In genomic region chr4:22661443-22661842, GRCh38 we compare ENCODE assay signal across 22 cellular contexts. TPM values are rescaled to one million over a fixed set of nuclear protein-coding genes. Genes with fewer than 3 reads are reported as not detected.
DNase-seq lines count a peak whose midpoint lies in the region; FAIRE-seq and TF ChIP-seq lines count a peak whose summit lies in the region.
"Had no signal": no experiment of that assay in that cellular context is flagged by ENCODE, and none has a peak within 500 bp of the region (broad histone marks: within the 10 kb centered on the region; RNA-seq: fewer than 3 reads in every experiment).

No MANE protein-coding gene starts in this region.

- H3K4me2 ChIP-seq in keratinocyte (ENCODE audit: control insufficient read depth, extremely low read depth, insufficient read depth, low read depth, low read length) = peak overlapping the region; percentile 58

- H3K27me3 ChIP-seq in keratinocyte (ENCODE audit: control insufficient read depth, extremely low read depth, insufficient read depth, low read length) = no peaks in the 10 kb centered on the region
- H3K27me3 ChIP-seq in ascending aorta = no peaks in the 10 kb centered on the region
- H3K27me3 ChIP-seq in uterus = no peaks in the 10 kb centered on the region

- no peaks in the 10 kb centered on the region for H3K79me2 ChIP-seq in keratinocyte (ENCODE audit: control insufficient read depth, insufficient read depth, low read length)

- dilution Hi-C loops in keratinocyte (cut with MboI; ENCODE audit: extremely low pct_ligation_motif_present, low sequenced_read_pairs) = no loop called here

- H3K4me3 Mint-ChIP-seq in HFFc6 = no peak overlapping the region

- peaks cover 5% of the 10 kb centered on the region; the same call in 1 of the 2 replicates for H3K4me1 Mint-ChIP-seq in HFFc6 (ENCODE audit: low read depth)

- intact Hi-C loops in ascending aorta (cut with DNase I) = no loop called here
- intact Hi-C loops in uterus (cut with DNase I; ENCODE audit: low total_unique reads) = no loop called here

- no peaks in the 10 kb centered on the region for H3K9me1 ChIP-seq in keratinocyte (ENCODE audit: control insufficient read depth, extremely low read depth, insufficient read depth, low read length)

- H3K9me3 ChIP-seq in keratinocyte (ENCODE audit: control insufficient read depth, low read depth, low read length) (no peaks in the 10 kb centered on the region), ascending aorta (no peaks in the 10 kb centered on the region), uterus (no peaks in the 10 kb centered on the region)

- H3K4me3 ChIP-seq in epithelial cell of esophagus (ENCODE audit: low read length) = no peak overlapping the region
- peak overlapping the region in 1 of 3 experiments; percentile 16 for H3K4me3 ChIP-seq in keratinocyte (ENCODE audit: control insufficient read depth in 2 of 3, extremely low read depth in 1 of 3, insufficient read depth in 2 of 3, low read depth in 1 of 3, low read length in 3 of 3)
- H3K4me3 ChIP-seq in ascending aorta = no peak overlapping the region
- H3K4me3 ChIP-seq in uterus = no peak overlapping the region
- H3K4me3 ChIP-seq: GM12878, SK-N-MC had no signal

- no peaks in the 10 kb centered on the region for H3K9me3 Mint-ChIP-seq in HFFc6

- H3K4me1 ChIP-seq in keratinocyte (ENCODE audit: control insufficient read depth, extremely low read depth, insufficient read depth, low read length) = peaks cover 14% of the 10 kb centered on the region
- no peaks in the 10 kb centered on the region for H3K4me1 ChIP-seq in ascending aorta
- H3K4me1 ChIP-seq in uterus = no peaks in the 10 kb centered on the region

- no peaks in the 10 kb centered on the region for H3K36me3 ChIP-seq in keratinocyte (ENCODE audit: control insufficient read depth in 2 of 2, extremely low read depth in 1 of 2, insufficient read depth in 2 of 2, low read length in 2 of 2)
- H3K36me3 ChIP-seq in ascending aorta = no peaks in the 10 kb centered on the region
- no peaks in the 10 kb centered on the region for H3K36me3 ChIP-seq in uterus

- no peak overlapping the region for H3K9ac ChIP-seq in keratinocyte (ENCODE audit: control insufficient read depth, extremely low read depth, insufficient read depth, low read length)

- peak; percentile 67 for FAIRE-seq in keratinocyte (lab: Jason Lieb, UNC)
- FAIRE-seq: A204.1, GM12878, H1 had no signal

- H3K36me3 Mint-ChIP-seq in HFFc6 (ENCODE audit: low read depth) = no peaks in the 10 kb centered on the region

- no peaks in the 10 kb centered on the region for H4K20me1 ChIP-seq in keratinocyte (ENCODE audit: control insufficient read depth, extremely low read depth, insufficient read depth, low read length)

- H3K27me3 Mint-ChIP-seq in HFFc6 (ENCODE audit: insufficient read depth) = no peaks in the 10 kb centered on the region; the same call in none of the 2 replicates

- no peak for TF ChIP-seq CTCF in HFFc6 (IDR thresholded peaks at IDR 0.05)
- no peak for TF ChIP-seq CTCF in epithelial cell of esophagus (IDR thresholded peaks at IDR 0.05; ENCODE audit: insufficient read depth, low read depth, low read length, missing control alignments)
- no peak for TF ChIP-seq CTCF in keratinocyte (optimal IDR thresholded peaks at IDR 0.05 in 1 of 3, IDR thresholded peaks at IDR 0.05 in 1 of 3, conservative IDR thresholded peaks at IDR 0.05 in 1 of 3; ENCODE audit: extremely low read depth in 1 of 3, insufficient read depth in 2 of 3, low read length in 3 of 3)
- TF ChIP-seq CTCF in ascending aorta (IDR thresholded peaks at IDR 0.05) = no peak
- TF ChIP-seq CTCF in uterus (IDR thresholded peaks at IDR 0.05) = no peak

- DNase-seq in AG20443 (ENCODE audit: low spot score) (peak; percentile 67), HFFc6 (peak; percentile 8), epithelial cell of esophagus (ENCODE audit: low read depth) (peak; percentile 36), keratinocyte (ENCODE audit: low read depth, low spot score) (no peak), CD1c-positive myeloid dendritic cell (ENCODE audit: extremely low spot score) (no peak), ascending aorta (ENCODE audit: low spot score in 2 of 2) (no peak), uterus (no peak), dedifferentiated amniotic fluid mesenchymal stem cell (ENCODE audit: extremely low spot score) (no peak)
- DNase-seq: DND-41, GDM1, KBM-7, NCI-H1105 treated with DMSO at 0.1 percent for 48 hours, NCI-H1694 treated with DMSO at 0.1 percent for 48 hours, NCI-H510A, NCI-H748 treated with DMSO at 0.1 percent for 48 hours, Right ventricle myocardium superior had no signal

- TF ChIP-seq POLR2A in uterus (IDR thresholded peaks at IDR 0.05) = no peak

- peak overlapping the region; percentile 81 for H2AFZ ChIP-seq in keratinocyte (ENCODE audit: control insufficient read depth, low read length)

- H3K27ac ChIP-seq in keratinocyte (ENCODE audit: control insufficient read depth, insufficient read depth, low read length) = no peak overlapping the region
- H3K27ac ChIP-seq in ascending aorta = no peak overlapping the region
- no peak overlapping the region for H3K27ac ChIP-seq in uterus
- H3K27ac ChIP-seq: C4-2B, SK-N-MC had no signal

- no peak overlapping the region for H3K27ac Mint-ChIP-seq in HFFc6

RNA-seq across cellular contexts. Expression of gene GBA3, which starts 31.3 kb away (rescaled TPM):
- not detected for total RNA-seq in HFFc6 (2021; fragmentation: NEBNext Ultra II Directional; extraction: Animal tissue kit (Norgen Biotek cat#: 25700))
- not detected in 3 replicates for polyA plus RNA-seq in keratinocyte
- polyA plus RNA-seq in keratinocyte (2011; ENCODE audit: low read depth) = not detected
- 0.04 TPM in 1 of 2 replicates, not detected in the other for polyA plus RNA-seq in keratinocyte (2011; cell fraction: cytosol; rRNA removed)
- 0.05 TPM in 1 of 2 replicates, not detected in the other for polyA plus RNA-seq in keratinocyte (2011; cell fraction: nucleus; rRNA removed)
- polyA plus RNA-seq in keratinocyte (2012; ENCODE audit: low replicate concordance) = not detected in 2 replicates
- not detected in 3 replicates for polyA minus RNA-seq in keratinocyte
- polyA minus RNA-seq in keratinocyte (2011; cell fraction: cytosol; rRNA and poly(A)+ RNA removed) = not detected
- not detected in 2 replicates for polyA minus RNA-seq in keratinocyte (2011; cell fraction: nucleus; rRNA and poly(A)+ RNA removed)
- total RNA-seq in ascending aorta = not detected
- 1 to 10 TPM in 1 of 4 donors, not detected in 3; 2.4 TPM for total RNA-seq in uterus
- total RNA-seq: H1, OCI-LY7, Right ventricle myocardium superior had no signal
- polyA plus RNA-seq: H1 had no signal

Comparison
In these comparisons a context has a peak if more than half of its experiments do, and no peak if none do; other contexts are left out.
1. DNase-seq: peak in AG20443 (single experiment), HFFc6 (single experiment) and epithelial cell of esophagus (single experiment); none in keratinocyte (single experiment), CD1c-positive myeloid dendritic cell (single experiment), ascending aorta (0 of 2), uterus (0 of 2) and dedifferentiated amniotic fluid mesenchymal stem cell (single experiment).